8 cellular contexts compared by ENCODE assay signal in the genomic region with DNA sequence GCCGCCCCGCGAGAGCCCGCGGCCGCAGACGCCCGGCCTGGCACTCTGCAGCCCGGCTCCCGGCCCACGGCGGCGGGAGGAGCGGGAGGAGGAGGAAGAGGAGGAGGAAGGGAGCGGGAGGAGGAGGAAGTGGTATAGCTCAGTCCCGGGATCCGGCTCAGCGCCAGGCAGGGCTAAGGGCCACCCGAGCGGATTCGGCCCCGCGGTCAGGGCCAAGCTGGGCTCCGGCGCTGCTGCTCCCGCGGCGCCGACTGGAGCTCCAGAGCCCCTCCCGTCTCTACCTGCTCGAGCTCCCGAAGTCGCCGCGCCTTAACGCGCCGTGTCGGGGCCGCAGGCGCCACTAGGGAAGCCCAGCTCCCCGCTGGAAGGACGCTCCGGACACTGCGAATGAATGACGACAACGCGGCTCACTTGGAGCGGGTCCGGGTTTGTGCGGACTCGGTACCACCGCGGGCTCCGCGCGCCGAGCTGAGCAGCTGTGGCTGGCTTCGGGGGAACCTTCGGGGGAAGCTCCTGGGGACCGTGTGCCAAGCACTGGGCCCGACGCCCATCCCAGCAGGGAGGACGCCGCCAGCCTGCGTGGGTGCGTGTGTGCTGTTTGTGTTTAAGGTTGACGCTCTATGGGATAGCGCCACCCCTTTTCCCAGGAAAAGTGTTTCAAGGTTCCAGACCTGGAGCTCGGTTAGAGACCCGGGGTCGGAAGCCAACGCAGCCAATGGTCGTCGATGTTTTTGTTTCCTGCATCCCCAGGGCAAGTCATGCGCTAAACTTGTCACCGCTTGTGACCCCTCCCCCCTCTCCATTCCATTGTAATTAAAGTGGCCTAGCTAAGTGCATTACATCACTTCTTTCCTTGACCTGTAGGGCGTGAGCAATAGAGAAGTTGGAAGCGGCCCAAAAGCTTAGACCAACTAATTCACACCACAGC. TPM values are rescaled to one million over a fixed set of nuclear protein-coding genes. Genes with fewer than 3 reads are reported as not detected.
A peak's percentile ranks its signal among the peaks of the same experiment; 100 is the strongest.
DNase-seq lines count a peak whose midpoint lies in the region; ATAC-seq and TF ChIP-seq lines count a peak whose summit lies in the region.

A gene (minus strand): TSS at position 94 of the 928 bp plus-strand sequence. CDS start 340 bp downstream, outside the sequence.

- peak; percentile 71 to 74 for ATAC-seq in gastrocnemius medialis

- peak within 1 kb of the TSS; percentile 95 for H3K27ac ChIP-seq in HEK293 (ENCODE audit: extremely low read depth, low read depth, low read length)
- peak within 1 kb of the TSS; percentile 95 for H3K27ac ChIP-seq in RWPE1
- peak within 1 kb of the TSS; percentile 94 for H3K27ac ChIP-seq in cingulate gyrus (ENCODE audit: low read depth, low read length)
- H3K27ac ChIP-seq in gastrocnemius medialis: peak within 1 kb of the TSS; percentile 79 to 86 (median 81)

- no peaks in the 10 kb centered on the region for H3K9me3 ChIP-seq in HEK293 (ENCODE audit: control insufficient read depth, insufficient read depth, low read depth, low read length)
- no peaks in the 10 kb centered on the region for H3K9me3 ChIP-seq in gastrocnemius medialis

- TF ChIP-seq POLR2A in gastrocnemius medialis (IDR thresholded peaks at IDR 0.05): peak; percentile 50 to 69

- POLR2A ChIA-PET in HEK293 (lab: Yijun Ruan, JAX): interaction anchor here (0.5 to 1.5 kb wide), 25 partner anchors 9 to 606 kb away, joined by 3 to 9 read pairs (median 4); a partner anchor contains a TSS
- POLR2A ChIA-PET in RWPE1 (lab: Yijun Ruan, JAX; ENCODE audit: low non-redundant PET): interaction anchor here (0.5 to 0.7 kb wide), 5 partner anchors 16 to 94 kb away, joined by 3 to 4 read pairs (median 3); no protein-coding TSS in a partner anchor

- in situ Hi-C loops in gastrocnemius medialis (cut with MboI; ENCODE audit: low sequenced_read_pairs in 4 of 4): no loop called here

- H3K4me3 ChIP-seq in HEK293 (ENCODE audit: low read depth, low read length) (peak within 1 kb of the TSS; percentile 91), gastrocnemius medialis (peak within 1 kb of the TSS; percentile 59 to 75 (median 69))

- peak; percentile 57 for DNase-seq in activated CD8-positive, alpha-beta memory T cell treated with anti-CD3 and anti-CD28 coated beads for 24 hours
- DNase-seq in activated CD8-positive, alpha-beta memory T cell treated with anti-CD3 and anti-CD28 coated beads, Interleukin-2, amount 50 U/mL, for 4 hours: no peak
- DNase-seq in M059J (ENCODE audit: low read depth) (peak; percentile 87), RWPE1 (ENCODE audit: low spot score) (peak; percentile 81), inferior parietal cortex (ENCODE audit: extremely low spot score) (peak; percentile 47), gastrocnemius medialis (peak; percentile 45 to 49)

- peaks cover 0 to 16% (median 7%) of the 10 kb centered on the region in 3 donors for H3K27me3 ChIP-seq in gastrocnemius medialis

- CTCF ChIA-PET in HEK293 (lab: Yijun Ruan, JAX): interaction anchor here (0.5 to 1.6 kb wide), 7 partner anchors 11 to 671 kb away, joined by 3 to 6 read pairs (median 3); no protein-coding TSS in a partner anchor
- CTCF ChIA-PET in RWPE1 (lab: Yijun Ruan, JAX): interaction anchor here (0.5 to 0.7 kb wide), 4 partner anchors 28 to 1974 kb away, joined by 3 read pairs; no protein-coding TSS in a partner anchor

- peak; percentile 63; the same call in 1 of the 2 replicates for TF ChIP-seq CTCF in HEK293 (tag by site-specific recombination; IDR thresholded peaks at IDR 0.05)
- TF ChIP-seq CTCF in RWPE1 (conservative IDR thresholded peaks at IDR 0.05; ENCODE audit: low read depth): no peak
- TF ChIP-seq CTCF in gastrocnemius medialis (IDR thresholded peaks at IDR 0.05 in 4 of 5, conservative IDR thresholded peaks at IDR 0.05 in 1 of 5): no peak

- intact Hi-C loops in gastrocnemius medialis (cut with DNase I; ENCODE audit: low total_unique reads): no loop called here

- no peaks in the 10 kb centered on the region for H3K4me1 ChIP-seq in HEK293 (ENCODE audit: control insufficient read depth, insufficient read depth, low read length)
- H3K4me1 ChIP-seq in gastrocnemius medialis: no peaks in the 10 kb centered on the region

- H3K36me3 ChIP-seq in HEK293 (ENCODE audit: control insufficient read depth in 2 of 2, insufficient read depth in 1 of 2, low read length in 2 of 2) (no peaks in the 10 kb centered on the region), gastrocnemius medialis (no peaks in the 10 kb centered on the region)

TF ChIP-seq in HEK293, 187 proteins besides CTCF, POLR2A, EP300 and RAD21 (continues in another document):
- no peak for TF ChIP-seq ZNF776 (tag by site-specific recombination; IDR thresholded peaks at IDR 0.05; ENCODE audit: borderline replicate concordance)
- TF ChIP-seq ZNF292 (tag by site-specific recombination; IDR thresholded peaks at IDR 0.05; ENCODE audit: borderline replicate concordance, low read depth): no peak
- TF ChIP-seq ZNF366 (tag by site-specific recombination; conservative IDR thresholded peaks at IDR 0.05): peak; percentile 75
- TF ChIP-seq, protein P1, sequence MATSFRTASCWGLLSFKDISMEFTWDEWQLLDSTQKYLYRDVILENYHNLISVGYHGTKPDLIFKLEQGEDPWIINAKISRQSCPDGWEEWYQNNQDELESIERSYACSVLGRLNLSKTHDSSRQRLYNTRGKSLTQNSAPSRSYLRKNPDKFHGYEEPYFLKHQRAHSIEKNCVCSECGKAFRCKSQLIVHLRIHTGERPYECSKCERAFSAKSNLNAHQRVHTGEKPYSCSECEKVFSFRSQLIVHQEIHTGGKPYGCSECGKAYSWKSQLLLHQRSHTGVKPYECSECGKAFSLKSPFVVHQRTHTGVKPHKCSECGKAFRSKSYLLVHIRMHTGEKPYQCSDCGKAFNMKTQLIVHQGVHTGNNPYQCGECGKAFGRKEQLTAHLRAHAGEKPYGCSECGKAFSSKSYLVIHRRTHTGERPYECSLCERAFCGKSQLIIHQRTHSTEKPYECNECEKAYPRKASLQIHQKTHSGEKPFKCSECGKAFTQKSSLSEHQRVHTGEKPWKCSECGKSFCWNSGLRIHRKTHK (tag by site-specific recombination; IDR thresholded peaks at IDR 0.05): no peak
- peak; percentile 99 for TF ChIP-seq BCL11A (tag by site-specific recombination; IDR thresholded peaks at IDR 0.05; ENCODE audit: low read depth)
- TF ChIP-seq SCRT2 (tag by site-specific recombination; IDR thresholded peaks at IDR 0.05): peak; percentile 94
- peak; percentile 47; the same call in 1 of the 2 replicates for TF ChIP-seq ZNF76 (tag by site-specific recombination; IDR thresholded peaks at IDR 0.05; ENCODE audit: borderline replicate concordance, low read depth)
- peak; percentile 43; the same call in 1 of the 2 replicates for TF ChIP-seq ZNF324 (tag by site-specific recombination; IDR thresholded peaks at IDR 0.05)
- TF ChIP-seq, protein P2, sequence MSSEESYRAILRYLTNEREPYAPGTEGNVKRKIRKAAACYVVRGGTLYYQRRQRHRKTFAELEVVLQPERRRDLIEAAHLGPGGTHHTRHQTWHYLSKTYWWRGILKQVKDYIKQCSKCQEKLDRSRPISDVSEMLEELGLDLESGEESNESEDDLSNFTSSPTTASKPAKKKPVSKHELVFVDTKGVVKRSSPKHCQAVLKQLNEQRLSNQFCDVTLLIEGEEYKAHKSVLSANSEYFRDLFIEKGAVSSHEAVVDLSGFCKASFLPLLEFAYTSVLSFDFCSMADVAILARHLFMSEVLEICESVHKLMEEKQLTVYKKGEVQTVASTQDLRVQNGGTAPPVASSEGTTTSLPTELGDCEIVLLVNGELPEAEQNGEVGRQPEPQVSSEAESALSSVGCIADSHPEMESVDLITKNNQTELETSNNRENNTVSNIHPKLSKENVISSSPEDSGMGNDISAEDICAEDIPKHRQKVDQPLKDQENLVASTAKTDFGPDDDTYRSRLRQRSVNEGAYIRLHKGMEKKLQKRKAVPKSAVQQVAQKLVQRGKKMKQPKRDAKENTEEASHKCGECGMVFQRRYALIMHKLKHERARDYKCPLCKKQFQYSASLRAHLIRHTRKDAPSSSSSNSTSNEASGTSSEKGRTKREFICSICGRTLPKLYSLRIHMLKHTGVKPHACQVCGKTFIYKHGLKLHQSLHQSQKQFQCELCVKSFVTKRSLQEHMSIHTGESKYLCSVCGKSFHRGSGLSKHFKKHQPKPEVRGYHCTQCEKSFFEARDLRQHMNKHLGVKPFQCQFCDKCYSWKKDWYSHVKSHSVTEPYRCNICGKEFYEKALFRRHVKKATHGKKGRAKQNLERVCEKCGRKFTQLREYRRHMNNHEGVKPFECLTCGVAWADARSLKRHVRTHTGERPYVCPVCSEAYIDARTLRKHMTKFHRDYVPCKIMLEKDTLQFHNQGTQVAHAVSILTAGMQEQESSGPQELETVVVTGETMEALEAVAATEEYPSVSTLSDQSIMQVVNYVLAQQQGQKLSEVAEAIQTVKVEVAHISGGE (tag by site-specific recombination; conservative IDR thresholded peaks at IDR 0.05; ENCODE audit: low read depth): peak; percentile 44; the same call in 1 of the 2 replicates
- peak; percentile 61 for TF ChIP-seq ZNF394 (tag by site-specific recombination; IDR thresholded peaks at IDR 0.05; ENCODE audit: borderline replicate concordance)
- peak; percentile 54; the same call in 1 of the 2 replicates for TF ChIP-seq ZNF223 (tag by site-specific recombination; IDR thresholded peaks at IDR 0.05)
- TF ChIP-seq ZNF837 (tag by site-specific recombination; IDR thresholded peaks at IDR 0.05): no peak
- TF ChIP-seq ZNF785 (tag by site-specific recombination; IDR thresholded peaks at IDR 0.05): no peak
- TF ChIP-seq ZNF510 (tag by site-specific recombination; IDR thresholded peaks at IDR 0.05; ENCODE audit: insufficient replicate concordance): no peak
- TF ChIP-seq, protein P3, sequence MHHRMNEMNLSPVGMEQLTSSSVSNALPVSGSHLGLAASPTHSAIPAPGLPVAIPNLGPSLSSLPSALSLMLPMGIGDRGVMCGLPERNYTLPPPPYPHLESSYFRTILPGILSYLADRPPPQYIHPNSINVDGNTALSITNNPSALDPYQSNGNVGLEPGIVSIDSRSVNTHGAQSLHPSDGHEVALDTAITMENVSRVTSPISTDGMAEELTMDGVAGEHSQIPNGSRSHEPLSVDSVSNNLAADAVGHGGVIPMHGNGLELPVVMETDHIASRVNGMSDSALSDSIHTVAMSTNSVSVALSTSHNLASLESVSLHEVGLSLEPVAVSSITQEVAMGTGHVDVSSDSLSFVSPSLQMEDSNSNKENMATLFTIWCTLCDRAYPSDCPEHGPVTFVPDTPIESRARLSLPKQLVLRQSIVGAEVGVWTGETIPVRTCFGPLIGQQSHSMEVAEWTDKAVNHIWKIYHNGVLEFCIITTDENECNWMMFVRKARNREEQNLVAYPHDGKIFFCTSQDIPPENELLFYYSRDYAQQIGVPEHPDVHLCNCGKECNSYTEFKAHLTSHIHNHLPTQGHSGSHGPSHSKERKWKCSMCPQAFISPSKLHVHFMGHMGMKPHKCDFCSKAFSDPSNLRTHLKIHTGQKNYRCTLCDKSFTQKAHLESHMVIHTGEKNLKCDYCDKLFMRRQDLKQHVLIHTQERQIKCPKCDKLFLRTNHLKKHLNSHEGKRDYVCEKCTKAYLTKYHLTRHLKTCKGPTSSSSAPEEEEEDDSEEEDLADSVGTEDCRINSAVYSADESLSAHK (tag by site-specific recombination; IDR thresholded peaks at IDR 0.05): peak; percentile 99

RNA-seq across cellular contexts. Expression of the gene that starts here (rescaled TPM):
- total RNA-seq in M059J (2014; rRNA removed; shearing (Covaris generic)): 9.0 and 15.3 TPM in 2 replicates
- total RNA-seq in gastrocnemius medialis: 1 to 10 TPM; 1.5 to 3.5 (median 2.2) TPM
